Comparison of ENCODE assay signal across 8 cellular contexts in the genomic region with DNA sequence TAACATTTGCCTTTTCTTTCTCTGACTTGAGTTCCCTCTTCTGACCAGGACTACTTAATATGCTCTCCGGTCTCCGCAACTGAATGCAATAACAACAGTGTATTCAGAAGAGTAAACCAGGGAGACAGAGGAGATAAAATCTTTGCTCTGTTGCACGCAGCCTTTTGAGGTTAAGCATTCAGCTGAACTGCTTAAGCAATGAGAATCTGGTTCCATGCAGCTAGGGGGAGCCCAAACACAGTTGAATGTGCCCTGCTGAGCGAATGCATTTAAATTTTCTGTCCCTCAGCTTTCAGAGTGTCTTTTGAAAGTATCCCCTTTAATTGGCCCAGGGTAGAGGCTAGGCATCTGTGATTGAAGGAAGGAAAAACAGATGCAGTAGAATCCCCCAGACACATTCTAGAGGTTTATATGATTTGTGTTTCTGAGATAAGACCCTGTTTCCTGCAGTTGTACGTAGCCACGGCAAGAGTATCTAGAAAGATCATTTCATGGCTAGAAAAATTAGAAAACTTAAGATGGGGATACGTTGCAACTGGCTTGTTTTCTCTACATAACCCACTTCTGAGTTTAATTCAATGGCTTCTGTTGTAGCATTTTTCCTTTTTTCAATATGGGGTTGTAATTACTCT.
A peak's percentile ranks its signal among the peaks of the same experiment; 100 is the strongest.
DNase-seq lines count a peak whose midpoint lies in the region; ATAC-seq and TF ChIP-seq lines count a peak whose summit lies in the region.

No MANE protein-coding gene starts in this region.

- H3K79me2 ChIP-seq in DND-41 (ENCODE audit: insufficient read depth, low read length), result no peaks in the 10 kb centered on the region

- H3K4me3 ChIP-seq in DND-41 (ENCODE audit: low read depth in 1 of 2, low read length in 2 of 2), result no peak overlapping the region

- H3K4me3 Mint-ChIP-seq in activated naive CD8-positive, alpha-beta T cell treated with anti-CD3 and anti-CD28 coated beads, Interleukin-2, amount 50 U/mL, for 24 hours, result no peak overlapping the region

- intact Hi-C loops in left cardiac atrium (cut with DNase I), result loop anchor here in 1 of 2 donors (10.0 kb wide), 1 partner anchor 1796 kb away; no protein-coding TSS in a partner anchor

- no peaks in the 10 kb centered on the region for H4K20me1 ChIP-seq in DND-41 (ENCODE audit: insufficient read depth, low read length)

- H3K9ac ChIP-seq in DND-41 (ENCODE audit: low read depth, low read length), result no peak overlapping the region

- no peaks in the 10 kb centered on the region for H3K36me3 ChIP-seq in DND-41 (ENCODE audit: insufficient read depth, low read length)

- ATAC-seq in DND-41 (ENCODE audit: insufficient read depth, low read depth), result peak; percentile 88
- peak; percentile 59 for ATAC-seq in GM19397 (IDR thresholded peaks at IDR 0.05; ENCODE audit: unreplicated experiment)
- peak; percentile 49 for ATAC-seq in HG03457 (IDR thresholded peaks at IDR 0.05; ENCODE audit: unreplicated experiment)
- ATAC-seq in activated naive CD8-positive, alpha-beta T cell treated with anti-CD3 and anti-CD28 coated beads, Interleukin-2, amount 50 U/mL, for 24 hours, result peak; percentile 40
- peak; percentile 82 to 84 for ATAC-seq in left cardiac atrium

- H3K4me1 Mint-ChIP-seq in activated naive CD8-positive, alpha-beta T cell treated with anti-CD3 and anti-CD28 coated beads, Interleukin-2, amount 50 U/mL, for 24 hours, result no peaks in the 10 kb centered on the region

- no peak overlapping the region for H2AFZ ChIP-seq in DND-41 (ENCODE audit: low read depth, low read length)

- H3K9me3 ChIP-seq in DND-41 (ENCODE audit: insufficient read depth, low read length, severe bottlenecking), result no peaks in the 10 kb centered on the region

- no peaks in the 10 kb centered on the region for H3K4me1 ChIP-seq in DND-41 (ENCODE audit: insufficient read depth, low read length)

- H3K36me3 Mint-ChIP-seq in activated naive CD8-positive, alpha-beta T cell treated with anti-CD3 and anti-CD28 coated beads, Interleukin-2, amount 50 U/mL, for 24 hours (ENCODE audit: low read depth), result no peaks in the 10 kb centered on the region

- DNase-seq in DND-41 (peak; percentile 47), NCI-H510A treated with DMSO at 0.1 percent for 48 hours (lab: John Stamatoyannopoulos, UW) (peak; percentile 58), left cardiac atrium (peak; percentile 42), pulmonary artery endothelial cell (ENCODE audit: low read depth, low spot score) (peak; percentile 11)
- peak; percentile 20 for DNase-seq in activated naive CD8-positive, alpha-beta T cell treated with anti-CD3 and anti-CD28 coated beads, Interleukin-2, amount 50 U/mL, for 24 hours
- DNase-seq in activated effector memory CD4-positive, alpha-beta T cell treated with Interleukin-2 at 50 U/mL for 16 hours, result no peak

- H3K27ac Mint-ChIP-seq in activated naive CD8-positive, alpha-beta T cell treated with anti-CD3 and anti-CD28 coated beads, Interleukin-2, amount 50 U/mL, for 24 hours, result no peak overlapping the region

- peaks cover 1% of the 10 kb centered on the region for H3K27me3 Mint-ChIP-seq in activated naive CD8-positive, alpha-beta T cell treated with anti-CD3 and anti-CD28 coated beads, Interleukin-2, amount 50 U/mL, for 24 hours

- TF ChIP-seq CTCF in DND-41 (IDR thresholded peaks at IDR 0.05; ENCODE audit: borderline replicate concordance, extremely low read depth, low read length, poor library complexity, severe bottlenecking), result peak; percentile 76

- no peak overlapping the region for H3K4me2 ChIP-seq in DND-41 (ENCODE audit: insufficient read depth, low read length)

- H3K9me3 Mint-ChIP-seq in activated naive CD8-positive, alpha-beta T cell treated with anti-CD3 and anti-CD28 coated beads, Interleukin-2, amount 50 U/mL, for 24 hours, result no peaks in the 10 kb centered on the region

- no peaks in the 10 kb centered on the region for H3K27me3 ChIP-seq in DND-41 (ENCODE audit: insufficient read depth, low read length, poor library complexity)

- no peak overlapping the region for H3K27ac ChIP-seq in DND-41 (ENCODE audit: low read length)
